ENCODE assay signal across 8 cellular contexts in genomic region chr19:47274071-47274890, GRCh38. TPM values are rescaled to one million over a fixed set of nuclear protein-coding genes. Genes with fewer than 3 reads are reported as not detected.
A peak's percentile ranks its signal among the peaks of the same experiment; 100 is the strongest.
DNase-seq lines count a peak whose midpoint lies in the region; ATAC-seq, FAIRE-seq and TF ChIP-seq lines count a peak whose summit lies in the region.

INAFM1 (plus strand) TSS chr19:47274885; CDS start chr19:47274920, 35 bp downstream.

- H3K27ac Mint-ChIP-seq in activated naive CD8-positive, alpha-beta T cell = peak within 1 kb of the TSS; percentile 95

- H3K4me3 Mint-ChIP-seq in activated naive CD8-positive, alpha-beta T cell = peak within 1 kb of the TSS; percentile 93

- peak in 1 of 2 donors; percentile 19 for TF ChIP-seq POLR2A in thyroid gland (IDR thresholded peaks at IDR 0.05)

- TF ChIP-seq CTCF in pancreas (IDR thresholded peaks at IDR 0.05) (no peak), thyroid gland (IDR thresholded peaks at IDR 0.05) (no peak)

- no peaks in the 10 kb centered on the region for H3K27me3 ChIP-seq in pancreas
- H3K27me3 ChIP-seq in thyroid gland = no peaks in the 10 kb centered on the region

- intact Hi-C loops in Right ventricle myocardium inferior (cut with DNase I) = loop anchor here (1.0 to 10.0 kb wide), 2 partner anchors 17 to 431 kb away; no protein-coding TSS in a partner anchor
- intact Hi-C loops in pancreas (cut with DNase I) = no loop called here
- intact Hi-C loops in thyroid gland (cut with DNase I) = no loop called here

- DNase-seq in GM03348 (ENCODE audit: low spot score) (peak; percentile 95), NCI-H128 (lab: John Stamatoyannopoulos, UW; ENCODE audit: unreplicated experiment) (peak; percentile 87), SKM-1 treated with dmso at 0.1 percent for 144 hours (lab: John Stamatoyannopoulos, UW; ENCODE audit: unreplicated experiment) (peak; percentile 38), Right ventricle myocardium inferior (ENCODE audit: missing footprints) (peak; percentile 99), pancreas (peak; percentile 96 to 100 (median 99)), thyroid gland (peak; percentile 96 to 97)

- no peaks in the 10 kb centered on the region for H3K36me3 Mint-ChIP-seq in activated naive CD8-positive, alpha-beta T cell

- H3K9me3 ChIP-seq in pancreas (no peaks in the 10 kb centered on the region), thyroid gland (no peaks in the 10 kb centered on the region)

- ATAC-seq in HG02588 (IDR thresholded peaks at IDR 0.05; ENCODE audit: unreplicated experiment) (peak; percentile 42), Right ventricle myocardium inferior (peak; percentile 89), pancreas (peak; percentile 84 to 92 (median 86))

- no peaks in the 10 kb centered on the region for H3K27me3 Mint-ChIP-seq in activated naive CD8-positive, alpha-beta T cell

- peak within 1 kb of the TSS; percentile 46 to 81 (median 58) for H3K4me3 ChIP-seq in pancreas
- peak within 1 kb of the TSS; percentile 72 to 87 (median 73) for H3K4me3 ChIP-seq in thyroid gland (replicated peaks in 1 of 3)

- no peak for FAIRE-seq in pancreas (lab: Jason Lieb, UNC)

- peak within 1 kb of the TSS; percentile 97 to 98 (median 97) for H3K27ac ChIP-seq in pancreas
- peak within 1 kb of the TSS; percentile 91 to 100 (median 97) for H3K27ac ChIP-seq in thyroid gland

- peaks cover 18% of the 10 kb centered on the region for H3K4me1 Mint-ChIP-seq in activated naive CD8-positive, alpha-beta T cell (ENCODE audit: low read depth)

- H3K36me3 ChIP-seq in pancreas = peaks cover 0 to 12% (median 11%) of the 10 kb centered on the region in 3 donors
- H3K36me3 ChIP-seq in thyroid gland = peaks cover 18 to 19% of the 10 kb centered on the region in 2 donors

- 1% methylated on average over 43 to 67 of the region's 72 CpGs for WGBS in pancreas, 2 donors
- WGBS in thyroid gland, 2 donors = 0% methylated on average over 18 to 38 of the region's 72 CpGs

- peaks cover 0 to 12% (median 0%) of the 10 kb centered on the region in 3 donors for H3K4me1 ChIP-seq in pancreas
- peaks cover 5 to 30% of the 10 kb centered on the region in 2 donors for H3K4me1 ChIP-seq in thyroid gland

- H3K9me3 Mint-ChIP-seq in activated naive CD8-positive, alpha-beta T cell (ENCODE audit: low read depth) = no peaks in the 10 kb centered on the region

RNA-seq across cellular contexts. Expression of gene INAFM1, which starts in this region (rescaled TPM):
- total RNA-seq in Right ventricle myocardium inferior = 11.2 TPM
- 10 to 100 TPM; 10.6 to 37.7 (median 13.5) TPM for total RNA-seq in pancreas
- polyA plus RNA-seq in pancreas = 10 to 100 TPM; 25.6 to 29.7 TPM
- 10 to 100 TPM in 1 of 4 donors, 1 to 10 TPM in 3; 4.3 to 10.6 (median 8.2) TPM for total RNA-seq in thyroid gland

Comparison
In these comparisons a context has a peak if more than half of its experiments do, and no peak if none do; other contexts are left out.
1. Peak in every context shown above with its lines: DNase-seq, ATAC-seq, H3K4me3 ChIP-seq and H3K27ac ChIP-seq.
2. DNase-seq: peak in every context shown above with its lines; median percentile 99 in Right ventricle myocardium inferior; 99 in pancreas; 96 in thyroid gland; 95 in GM03348; 87 in NCI-H128; 38 in SKM-1 treated with dmso at 0.1 percent for 144 hours.